In the genomic region with DNA sequence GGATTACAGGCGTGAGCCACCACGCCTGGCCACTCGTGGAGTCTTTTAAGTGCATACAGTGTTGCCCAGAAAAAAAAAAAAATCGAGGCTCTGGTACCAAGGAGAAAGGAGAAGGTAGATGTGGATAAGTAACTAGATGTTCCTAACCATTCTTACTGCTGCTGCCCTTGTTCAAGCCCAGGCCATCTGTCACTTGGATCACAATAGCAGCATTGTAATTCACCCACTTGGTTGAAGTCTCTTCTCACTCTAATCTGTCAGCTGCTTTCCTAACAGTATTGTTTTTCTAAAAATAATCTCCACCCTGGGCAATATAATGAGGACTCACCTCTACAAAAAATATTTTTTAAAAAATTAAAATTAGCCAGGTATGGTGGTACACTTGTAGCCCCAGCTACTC, we compare ENCODE assay signal across 16 cellular contexts. TPM values are rescaled to one million over a fixed set of nuclear protein-coding genes. Genes with fewer than 3 reads are reported as not detected.
A peak's percentile ranks its signal among the peaks of the same experiment; 100 is the strongest.
DNase-seq lines count a peak whose midpoint lies in the region; TF ChIP-seq lines count a peak whose summit lies in the region.
"Had no signal": no experiment of that assay in that cellular context is flagged by ENCODE, and none has a peak within 500 bp of the region (broad histone marks: within the 10 kb centered on the region; RNA-seq: fewer than 3 reads in every experiment).

No MANE protein-coding gene starts in this region.

- no peaks in the 10 kb centered on the region for H3K27me3 ChIP-seq in right atrium auricular region
- H3K27me3 ChIP-seq: BLaER1 had no signal

- TF ChIP-seq CTCF in right atrium auricular region (IDR thresholded peaks at IDR 0.05) = no peak

- DNase-seq in Ammon's horn (ENCODE audit: low spot score) = peak; percentile 92
- DNase-seq in SK-MEL-5 (ENCODE audit: low read depth, low spot score) = peak; percentile 19
- DNase-seq in globus pallidus (ENCODE audit: low spot score) = peak; percentile 93
- DNase-seq in nucleus accumbens (lab: John Stamatoyannopoulos, UW) = peak in 33 of 56 donors; percentile 9 to 69 (median 35)
- no peak for DNase-seq in NCI-H1436 (lab: John Stamatoyannopoulos, UW)
- DNase-seq in NCI-H1092 (lab: John Stamatoyannopoulos, UW) = no peak
- DNase-seq in right atrium auricular region (ENCODE audit: low spot score) = no peak
- no peak for DNase-seq in HCEC 1CT
- DNase-seq: CD8-positive, alpha-beta T cell; DMS79; GM23248; NCI-H1417 treated with DMSO at 0.1 percent for 48 hours; NCI-H2029 treated with DMSO at 0.1 percent for 48 hours; Right ventricle myocardium superior had no signal

- peaks cover 84% of the 10 kb centered on the region for H3K36me3 ChIP-seq in right atrium auricular region

- H3K27ac ChIP-seq in right atrium auricular region = no peak overlapping the region
- H3K27ac ChIP-seq: BLaER1, GM23248 had no signal

- in situ Hi-C loops in SK-MEL-5 (cut with HindIII; ENCODE audit: low pct_unique_long_range_greater_than_20kb, low sequenced_read_pairs) = no loop called here

- no peaks in the 10 kb centered on the region for H3K9me3 ChIP-seq in right atrium auricular region
- H3K9me3 ChIP-seq: BLaER1 had no signal

- H3K4me3 ChIP-seq in right atrium auricular region = no peak overlapping the region
- H3K4me3 ChIP-seq: BLaER1, GM12878, GM23248 had no signal

- no peaks in the 10 kb centered on the region for H3K4me1 ChIP-seq in right atrium auricular region
- H3K4me1 ChIP-seq: BLaER1 had no signal

RNA-seq across cellular contexts. Expression of gene CRTC3, which starts 58.0 kb away (rescaled TPM):
- 10.8 and 12.9 TPM in 2 replicates for total RNA-seq in SK-MEL-5 (2014; rRNA removed; shearing (Covaris generic))
- 14.4 and 24.0 TPM in 2 replicates for polyA plus RNA-seq in SK-MEL-5 (2015; cell fraction: cytosol; rRNA removed)
- 44.7 and 45.7 TPM in 2 replicates for polyA plus RNA-seq in SK-MEL-5 (2015; cell fraction: nucleus; rRNA removed)
- 10 to 100 TPM; 26.4 to 32.5 TPM for total RNA-seq in right atrium auricular region

Comparison
In these comparisons a context has a peak if more than half of its experiments do, and no peak if none do; other contexts are left out.
1. DNase-seq: peak in Ammon's horn (single experiment), SK-MEL-5 (single experiment), globus pallidus (single experiment) and nucleus accumbens (33 of 56); none in NCI-H1436 (single experiment), NCI-H1092 (single experiment), right atrium auricular region (single experiment) and HCEC 1CT (single experiment).